In the genomic region with DNA sequence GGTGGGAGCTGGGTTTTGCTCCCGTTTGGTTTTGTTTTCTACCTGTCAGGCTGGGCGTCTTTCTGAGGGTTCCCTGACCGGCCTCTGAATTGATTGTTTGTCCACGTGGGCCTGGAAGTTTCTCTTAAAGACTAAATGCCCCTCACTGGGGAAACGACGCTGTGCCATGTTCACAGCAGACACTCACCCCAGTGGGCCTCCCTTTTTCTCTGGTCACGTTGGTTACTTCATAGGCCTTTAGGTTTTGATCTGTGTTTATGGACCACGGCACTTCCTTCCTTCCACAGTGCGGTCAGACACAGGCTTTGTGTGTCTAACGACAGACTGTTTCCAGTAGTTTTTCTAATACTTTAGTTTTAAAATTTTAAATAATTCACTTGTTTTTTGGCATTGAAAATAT, we compare ENCODE assay signal across 10 cellular contexts. TPM values are rescaled to one million over a fixed set of nuclear protein-coding genes. Genes with fewer than 3 reads are reported as not detected.
A peak's percentile ranks its signal among the peaks of the same experiment; 100 is the strongest.
DNase-seq lines count a peak whose midpoint lies in the region; ATAC-seq, FAIRE-seq and TF ChIP-seq lines count a peak whose summit lies in the region.
"Had no signal": no experiment of that assay in that cellular context is flagged by ENCODE, and none has a peak within 500 bp of the region (broad histone marks: within the 10 kb centered on the region; RNA-seq: fewer than 3 reads in every experiment).

No MANE protein-coding gene starts in this region.

- H3K9me3 ChIP-seq in Peyer's patch (no peaks in the 10 kb centered on the region), upper lobe of right lung (no peaks in the 10 kb centered on the region), kidney (ENCODE audit: control insufficient read depth in 1 of 2, low read length in 2 of 2) (no peaks in the 10 kb centered on the region)

- TF ChIP-seq POLR2A in Peyer's patch (IDR thresholded peaks at IDR 0.05) = no peak

- no peak overlapping the region for H3K9ac ChIP-seq in kidney (ENCODE audit: low read length in 2 of 2)

- intact Hi-C loops in dorsolateral prefrontal cortex (cut with DNase I) (no loop called here), upper lobe of right lung (cut with DNase I) (no loop called here), kidney (cut with DNase I) (no loop called here)

- no peak for TF ChIP-seq CTCF in Peyer's patch (IDR thresholded peaks at IDR 0.05)
- TF ChIP-seq CTCF in dorsolateral prefrontal cortex (IDR thresholded peaks at IDR 0.05 in 54 of 56, conservative IDR thresholded peaks at IDR 0.05 in 2 of 56; ENCODE audit: low read depth in 1 of 56, partially characterized antibody in 56 of 56) = no peak
- no peak for TF ChIP-seq CTCF in upper lobe of right lung (IDR thresholded peaks at IDR 0.05)
- no peak for TF ChIP-seq CTCF in kidney (IDR thresholded peaks at IDR 0.05; ENCODE audit: borderline replicate concordance, extremely low read depth, insufficient read depth)

- no peak overlapping the region for H3K4me3 ChIP-seq in Peyer's patch
- peak overlapping the region in 2 of 59 donors; percentile 5 to 8 for H3K4me3 ChIP-seq in dorsolateral prefrontal cortex
- no peak overlapping the region for H3K4me3 ChIP-seq in upper lobe of right lung
- H3K4me3 ChIP-seq in kidney (ENCODE audit: low read length in 2 of 2) = no peak overlapping the region

- H3K27ac ChIP-seq in Peyer's patch (peak overlapping the region in 1 of 4 donors; percentile 52), dorsolateral prefrontal cortex (peak overlapping the region in 44 of 59 donors; percentile 0 to 93 (median 51)), upper lobe of right lung (no peak overlapping the region), kidney (ENCODE audit: low read depth in 2 of 2, low read length in 2 of 2) (no peak overlapping the region)

- H3K4me1 ChIP-seq in Peyer's patch = peaks cover 0 to 10% (median 0%) of the 10 kb centered on the region in 4 donors
- H3K4me1 ChIP-seq in upper lobe of right lung = peaks cover 29% of the 10 kb centered on the region
- H3K4me1 ChIP-seq in kidney (ENCODE audit: control insufficient read depth in 1 of 2, insufficient read depth in 1 of 2, low read depth in 1 of 2, low read length in 2 of 2) = peaks cover 0 to 5% of the 10 kb centered on the region in 2 donors

- peaks cover 0 to 71% (median 0%) of the 10 kb centered on the region in 3 donors for H3K36me3 ChIP-seq in Peyer's patch
- peaks cover 65% of the 10 kb centered on the region for H3K36me3 ChIP-seq in upper lobe of right lung
- H3K36me3 ChIP-seq in kidney (ENCODE audit: control insufficient read depth in 1 of 2, insufficient read depth in 2 of 2, low read length in 2 of 2) = peaks cover 6 to 38% of the 10 kb centered on the region in 2 donors

- FAIRE-seq in kidney (lab: Jason Lieb, UNC) = no peak

- ATAC-seq in upper lobe of right lung (peak; percentile 26), HG02938 (IDR thresholded peaks at IDR 0.05; ENCODE audit: unreplicated experiment) (no peak), HG02870 (IDR thresholded peaks at IDR 0.05; ENCODE audit: unreplicated experiment) (no peak)

- peak; percentile 38 for DNase-seq in activated gamma-delta T cell treated with Interleukin-2 at 50 U/mL for 16 hours
- no peak for DNase-seq in activated gamma-delta T cell (lab: John Stamatoyannopoulos, UW)
- peak in 2 of 3 donors; percentile 37 to 61 for DNase-seq in Peyer's patch
- no peak for DNase-seq in dorsolateral prefrontal cortex
- DNase-seq in upper lobe of right lung = no peak
- no peak for DNase-seq in kidney
- DNase-seq: NCI-H69, trophoblast cell had no signal

- H3K27me3 ChIP-seq in Peyer's patch (no peaks in the 10 kb centered on the region), dorsolateral prefrontal cortex (no peaks in the 10 kb centered on the region), upper lobe of right lung (no peaks in the 10 kb centered on the region)

RNA-seq across cellular contexts. Expression of a gene that starts 20.1 kb away (rescaled TPM):
- total RNA-seq in Peyer's patch (100 to 1,000 TPM in 3 of 4 donors, 10 to 100 TPM in 1; 99.9 to 165 (median 156) TPM), dorsolateral prefrontal cortex (100 to 1,000 TPM; 105 to 222 (median 151) TPM), upper lobe of right lung (78.2 TPM), kidney (85.5 TPM)
- 265 TPM for polyA plus RNA-seq in kidney (ENCODE audit: insufficient read depth, low read depth, low replicate concordance)

RNA-seq across cellular contexts. Expression of a gene that starts 37.7 kb away (rescaled TPM):
- 1 to 10 TPM in 2 of 4 donors, not detected in 2; 2.5 to 3.1 TPM for total RNA-seq in Peyer's patch
- total RNA-seq in dorsolateral prefrontal cortex = 10 to 100 TPM; 30.0 to 91.1 (median 47.4) TPM
- total RNA-seq in upper lobe of right lung = 7.1 TPM
- total RNA-seq in kidney = 16.3 TPM
- 209 TPM for polyA plus RNA-seq in kidney (ENCODE audit: insufficient read depth, low read depth, low replicate concordance)

RNA-seq across cellular contexts. Expression of a gene that starts 43.8 kb away (rescaled TPM):
- total RNA-seq in Peyer's patch (10 to 100 TPM; 37.5 to 90.9 (median 58.2) TPM), dorsolateral prefrontal cortex (100 to 1,000 TPM in 3 of 120 experiments, 10 to 100 TPM in 117; 46.4 to 115 (median 70.5) TPM), upper lobe of right lung (98.7 TPM), kidney (98.5 TPM)
- polyA plus RNA-seq in kidney (ENCODE audit: insufficient read depth, low read depth, low replicate concordance) = 47.7 TPM

Comparison
In these comparisons a context has a peak if more than half of its experiments do, and no peak if none do; other contexts are left out.
1. DNase-seq: peak in activated gamma-delta T cell treated with Interleukin-2 at 50 U/mL for 16 hours (single experiment) and Peyer's patch (2 of 3); none in activated gamma-delta T cell (single experiment), dorsolateral prefrontal cortex (0 of 10), upper lobe of right lung (single experiment) and kidney (single experiment).
2. H3K27ac ChIP-seq: peak in dorsolateral prefrontal cortex (44 of 59); none in upper lobe of right lung (single experiment) and kidney (0 of 2).